9 cellular contexts compared by ENCODE assay signal in the genomic region with DNA sequence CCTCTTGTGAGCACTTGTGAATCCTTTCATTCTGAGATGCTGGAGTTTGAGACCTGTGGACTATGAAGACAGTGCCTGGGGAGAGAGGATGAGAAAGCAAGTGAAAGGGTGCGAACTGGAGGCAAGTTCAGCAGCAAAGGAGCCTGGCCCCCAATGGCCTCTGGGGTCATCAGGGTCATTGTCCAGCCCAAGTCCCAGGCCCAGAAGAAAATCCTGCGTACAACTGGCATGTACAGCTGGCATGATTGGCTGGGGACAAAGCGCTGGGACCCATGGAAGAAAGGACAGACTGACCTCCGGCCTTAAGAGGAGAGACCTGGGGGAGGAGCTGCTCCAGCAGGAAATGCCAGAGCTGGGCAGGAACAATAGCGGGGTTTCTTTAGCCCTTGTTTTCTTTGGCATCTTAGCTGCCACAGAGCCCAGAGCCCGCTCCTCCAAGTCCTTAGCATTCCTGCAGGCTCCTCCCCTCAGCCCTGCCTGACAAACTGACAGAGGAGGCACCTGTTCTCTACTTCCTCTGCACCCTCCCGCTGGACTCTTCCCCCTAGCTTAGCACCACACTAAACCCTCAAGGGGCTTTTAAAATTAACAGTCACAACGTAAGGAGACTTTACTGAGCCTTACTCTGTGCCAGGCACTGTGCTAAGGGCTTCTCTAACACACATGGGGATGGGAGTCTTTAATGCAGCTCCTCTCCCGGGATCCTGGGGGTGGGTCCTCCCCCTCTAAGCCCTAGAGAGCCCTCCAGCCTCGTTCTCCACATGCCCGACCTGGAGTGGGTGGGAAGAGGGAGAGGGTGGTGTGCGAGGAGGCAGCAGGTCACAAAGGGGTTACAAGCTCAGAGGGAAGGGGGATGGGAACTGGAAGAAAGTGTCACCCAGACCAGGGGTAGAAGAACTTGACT. TPM values are rescaled to one million over a fixed set of nuclear protein-coding genes. Genes with fewer than 3 reads are reported as not detected.
DNase-seq lines count a peak whose midpoint lies in the region; ATAC-seq and TF ChIP-seq lines count a peak whose summit lies in the region.
"Had no signal": no experiment of that assay in that cellular context is flagged by ENCODE, and none has a peak within 500 bp of the region (broad histone marks: within the 10 kb centered on the region; RNA-seq: fewer than 3 reads in every experiment).

No MANE protein-coding gene starts in this region.

- no peaks in the 10 kb centered on the region for H3K9me3 ChIP-seq in NT2/D1 (ENCODE audit: insufficient read depth, low read length)
- H3K9me3 ChIP-seq: neutrophil had no signal

- no peaks in the 10 kb centered on the region for H3K36me3 ChIP-seq in NT2/D1 (ENCODE audit: insufficient read depth, insufficient read length, low read length)
- H3K36me3 ChIP-seq: neutrophil had no signal

- H3K4me3 ChIP-seq in NT2/D1 (ENCODE audit: insufficient read length, low read depth) (no peak overlapping the region), fibroblast of the aortic adventitia (ENCODE audit: low read depth, low read length) (no peak overlapping the region)

- H3K4me1 ChIP-seq in NT2/D1 (ENCODE audit: insufficient read depth, insufficient read length) = peaks cover 10% of the 10 kb centered on the region

- TF ChIP-seq CTCF in GM10266 (IDR thresholded peaks at IDR 0.05; ENCODE audit: control insufficient read depth, insufficient read depth, low read depth, missing control alignments) (no peak), fibroblast of the aortic adventitia (IDR thresholded peaks at IDR 0.05; ENCODE audit: insufficient read depth, low read length) (no peak)

- H3K27me3 ChIP-seq in NT2/D1 (ENCODE audit: insufficient read depth, insufficient read length) = peaks cover 72% of the 10 kb centered on the region

- ATAC-seq in GM19324 (IDR thresholded peaks at IDR 0.05; ENCODE audit: low FRiP score, unreplicated experiment) = no peak

- DNase-seq in GM10266 (ENCODE audit: extremely low spot score) (peak; percentile 48), NT2/D1 (ENCODE audit: low read depth, low spot score) (peak; percentile 61), fibroblast of the aortic adventitia (ENCODE audit: low read depth) (peak; percentile 56), renal cortical epithelial cell (ENCODE audit: low read depth) (peak; percentile 87), putamen (ENCODE audit: low spot score) (no peak)
- no peak for DNase-seq in activated naive CD4-positive, alpha-beta T cell (lab: John Stamatoyannopoulos, UW)
- DNase-seq: NCI-H446 treated with DMSO at 0.1 percent for 48 hours had no signal

- H3K9ac ChIP-seq in NT2/D1 (ENCODE audit: insufficient read length, low read depth) = no peak overlapping the region

RNA-seq across cellular contexts. Expression of gene AQP5, which starts 1.9 kb away (rescaled TPM):
- 0.72 and 2.4 TPM in 2 replicates for total RNA-seq in fibroblast of the aortic adventitia (ENCODE audit: low replicate concordance)
- not detected in 2 replicates for total RNA-seq in renal cortical epithelial cell

RNA-seq across cellular contexts. Expression of gene AQP2, which starts 9.3 kb away (rescaled TPM):
- not detected in 2 replicates for total RNA-seq in fibroblast of the aortic adventitia (ENCODE audit: low replicate concordance)
- total RNA-seq in renal cortical epithelial cell = 0.30 TPM in 1 of 2 replicates, not detected in the other

RNA-seq across cellular contexts. Expression of gene AQP6, which starts 12.9 kb away (rescaled TPM):
- total RNA-seq in fibroblast of the aortic adventitia (ENCODE audit: low replicate concordance) (0.09 TPM in 1 of 2 replicates, not detected in the other), renal cortical epithelial cell (not detected in 2 replicates)

RNA-seq across cellular contexts. Expression of gene FAIM2, which starts 56.1 kb away (rescaled TPM):
- total RNA-seq in fibroblast of the aortic adventitia (ENCODE audit: low replicate concordance) = 12.9 and 13.8 TPM in 2 replicates
- total RNA-seq in renal cortical epithelial cell = not detected in 2 replicates

Comparison
In these comparisons a context has a peak if more than half of its experiments do, and no peak if none do; other contexts are left out.
1. DNase-seq: peak in GM10266 (single experiment), NT2/D1 (single experiment), fibroblast of the aortic adventitia (single experiment) and renal cortical epithelial cell (single experiment); none in putamen (single experiment) and activated naive CD4-positive, alpha-beta T cell (0 of 4).